ENCODE assay signal across 8 cellular contexts in the genomic region with DNA sequence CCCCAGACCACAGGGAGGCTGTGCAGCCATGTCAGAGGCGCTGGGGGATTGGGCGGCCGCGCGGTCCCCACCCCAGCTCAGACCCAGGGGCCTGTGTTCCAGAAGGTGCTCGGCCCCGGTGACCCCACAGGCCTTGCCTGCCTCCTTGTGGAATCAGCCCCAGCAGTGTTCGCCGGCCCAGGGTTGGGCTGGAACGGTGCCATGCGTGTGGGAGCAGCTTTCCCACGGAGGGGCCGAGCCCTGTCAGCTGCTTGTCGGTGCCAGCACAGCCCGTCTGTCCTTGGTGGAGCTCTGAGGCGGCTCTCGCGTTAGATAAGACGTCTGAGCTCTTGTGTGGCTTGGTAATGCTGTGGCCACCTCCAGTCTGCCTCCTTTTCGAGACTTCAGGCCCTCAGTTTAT. TPM values are rescaled to one million over a fixed set of nuclear protein-coding genes. Genes with fewer than 3 reads are reported as not detected.
DNase-seq lines count a peak whose midpoint lies in the region; ATAC-seq and TF ChIP-seq lines count a peak whose summit lies in the region.

No MANE protein-coding gene starts in this region.

- H3K4me1 ChIP-seq in SK-N-SH (ENCODE audit: control insufficient read depth in 1 of 2, insufficient read depth in 2 of 2, low read depth in 1 of 2, low read length in 1 of 2) (no peaks in the 10 kb centered on the region; a peak in 1 of 4 replicates), gastroesophageal sphincter (peaks cover 9 to 100% (median 41%) of the 10 kb centered on the region in 3 donors), uterus (peaks cover 0 to 18% of the 10 kb centered on the region in 2 donors)

- peaks cover 23% of the 10 kb centered on the region for H4K20me1 ChIP-seq in SK-N-SH (ENCODE audit: insufficient read depth)

- no peak overlapping the region for H3K4me3 ChIP-seq in SK-N-SH (ENCODE audit: low read depth in 2 of 2, low read length in 1 of 2)
- H3K4me3 ChIP-seq in gastroesophageal sphincter: peak overlapping the region in 1 of 2 donors; percentile 18
- H3K4me3 ChIP-seq in uterus: no peak overlapping the region

- CTCF ChIA-PET in SK-N-SH (lab: Yijun Ruan, JAX): interaction anchor here (0.6 kb wide), 1 partner anchor 8 kb away, joined by 3 read pairs; no protein-coding TSS in a partner anchor

- TF ChIP-seq EP300 in SK-N-SH (IDR thresholded peaks at IDR 0.05; ENCODE audit: borderline replicate concordance in 1 of 2, low read depth in 1 of 2, low read length in 1 of 2): no peak
- TF ChIP-seq EP300 in gastroesophageal sphincter (IDR thresholded peaks at IDR 0.05): no peak

- TF ChIP-seq CTCF in SK-N-SH (IDR thresholded peaks at IDR 0.05): no peak
- TF ChIP-seq CTCF in gastroesophageal sphincter (IDR thresholded peaks at IDR 0.05): peak in 3 of 4 experiments; percentile 13 to 38 (median 23)
- TF ChIP-seq CTCF in uterus (IDR thresholded peaks at IDR 0.05): peak in 1 of 4 experiments; percentile 20

- H3K36me3 ChIP-seq in SK-N-SH (replicated peaks in 1 of 2; ENCODE audit: control insufficient read depth in 1 of 2, insufficient read depth in 2 of 2, low read length in 1 of 2): peaks cover 4 to 13% of the 10 kb centered on the region in 2 experiments
- H3K36me3 ChIP-seq in gastroesophageal sphincter: peaks cover 0 to 43% of the 10 kb centered on the region in 2 donors
- no peaks in the 10 kb centered on the region for H3K36me3 ChIP-seq in uterus

- WGBS in SK-N-SH (ENCODE audit: low lambda C conversion rate): 85% methylated on average over 16 of the region's 20 CpGs
- WGBS in gastroesophageal sphincter (ENCODE audit: low coverage in 1 of 2), 2 donors: no CpG with 5 or more reads among the region's 20 CpGs

- ATAC-seq in SK-N-SH treated with all-trans-retinoic acid at 6 μM for 48 hours (no peak), gastroesophageal sphincter (peak; percentile 60), GM18868 (IDR thresholded peaks at IDR 0.05; ENCODE audit: unreplicated experiment) (no peak), HG03460 (IDR thresholded peaks at IDR 0.05; ENCODE audit: unreplicated experiment) (no peak), GM21576 (IDR thresholded peaks at IDR 0.05; ENCODE audit: unreplicated experiment) (no peak)

- no peak for TF ChIP-seq RAD21 in SK-N-SH (IDR thresholded peaks at IDR 0.05; ENCODE audit: low read length)

- H3K9me3 ChIP-seq in SK-N-SH (no peaks in the 10 kb centered on the region), gastroesophageal sphincter (no peaks in the 10 kb centered on the region), uterus (no peaks in the 10 kb centered on the region)

- no peak overlapping the region for H2AFZ ChIP-seq in SK-N-SH (ENCODE audit: low read depth)

- H3K27ac ChIP-seq in SK-N-SH (ENCODE audit: low read depth in 2 of 2, low read length in 1 of 2) (no peak overlapping the region), gastroesophageal sphincter (peak overlapping the region; percentile 75 to 98 (median 88)), uterus (peak overlapping the region; percentile 59 to 89)

- H3K27me3 ChIP-seq in SK-N-SH (ENCODE audit: insufficient read depth) (no peaks in the 10 kb centered on the region), gastroesophageal sphincter (no peaks in the 10 kb centered on the region), uterus (no peaks in the 10 kb centered on the region)

- intact Hi-C loops in uterus (cut with DNase I; ENCODE audit: low total_unique reads): no loop called here

- no peak overlapping the region for H3K4me2 ChIP-seq in SK-N-SH

- TF ChIP-seq POLR2A in gastroesophageal sphincter (IDR thresholded peaks at IDR 0.05): no peak
- no peak for TF ChIP-seq POLR2A in uterus (IDR thresholded peaks at IDR 0.05)

- no peak overlapping the region for H3K9ac ChIP-seq in SK-N-SH

- POLR2A ChIA-PET in SK-N-SH (lab: Yijun Ruan, JAX): no interaction called here

- no peaks in the 10 kb centered on the region for H3F3A ChIP-seq in SK-N-SH (replicated peaks; ENCODE audit: insufficient read depth)

- DNase-seq in SK-N-SH: peak; percentile 56
- peak; percentile 53 for DNase-seq in occipital lobe (lab: John Stamatoyannopoulos, UW)
- DNase-seq in uterus: peak; percentile 63 to 74

- H3K79me2 ChIP-seq in SK-N-SH (ENCODE audit: insufficient read depth): peaks cover 50% of the 10 kb centered on the region; the same call in 1 of the 2 replicates

- no peaks in the 10 kb centered on the region for H3K9me2 ChIP-seq in SK-N-SH

TF ChIP-seq in SK-N-SH, 30 proteins besides CTCF, POLR2A, EP300 and RAD21 (continues in another document):
- TF ChIP-seq, protein P1, sequence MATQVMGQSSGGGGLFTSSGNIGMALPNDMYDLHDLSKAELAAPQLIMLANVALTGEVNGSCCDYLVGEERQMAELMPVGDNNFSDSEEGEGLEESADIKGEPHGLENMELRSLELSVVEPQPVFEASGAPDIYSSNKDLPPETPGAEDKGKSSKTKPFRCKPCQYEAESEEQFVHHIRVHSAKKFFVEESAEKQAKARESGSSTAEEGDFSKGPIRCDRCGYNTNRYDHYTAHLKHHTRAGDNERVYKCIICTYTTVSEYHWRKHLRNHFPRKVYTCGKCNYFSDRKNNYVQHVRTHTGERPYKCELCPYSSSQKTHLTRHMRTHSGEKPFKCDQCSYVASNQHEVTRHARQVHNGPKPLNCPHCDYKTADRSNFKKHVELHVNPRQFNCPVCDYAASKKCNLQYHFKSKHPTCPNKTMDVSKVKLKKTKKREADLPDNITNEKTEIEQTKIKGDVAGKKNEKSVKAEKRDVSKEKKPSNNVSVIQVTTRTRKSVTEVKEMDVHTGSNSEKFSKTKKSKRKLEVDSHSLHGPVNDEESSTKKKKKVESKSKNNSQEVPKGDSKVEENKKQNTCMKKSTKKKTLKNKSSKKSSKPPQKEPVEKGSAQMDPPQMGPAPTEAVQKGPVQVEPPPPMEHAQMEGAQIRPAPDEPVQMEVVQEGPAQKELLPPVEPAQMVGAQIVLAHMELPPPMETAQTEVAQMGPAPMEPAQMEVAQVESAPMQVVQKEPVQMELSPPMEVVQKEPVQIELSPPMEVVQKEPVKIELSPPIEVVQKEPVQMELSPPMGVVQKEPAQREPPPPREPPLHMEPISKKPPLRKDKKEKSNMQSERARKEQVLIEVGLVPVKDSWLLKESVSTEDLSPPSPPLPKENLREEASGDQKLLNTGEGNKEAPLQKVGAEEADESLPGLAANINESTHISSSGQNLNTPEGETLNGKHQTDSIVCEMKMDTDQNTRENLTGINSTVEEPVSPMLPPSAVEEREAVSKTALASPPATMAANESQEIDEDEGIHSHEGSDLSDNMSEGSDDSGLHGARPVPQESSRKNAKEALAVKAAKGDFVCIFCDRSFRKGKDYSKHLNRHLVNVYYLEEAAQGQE (IDR thresholded peaks at IDR 0.05; ENCODE audit: low read depth, low read length): no peak
- TF ChIP-seq TAF1 (IDR thresholded peaks at IDR 0.05; ENCODE audit: borderline replicate concordance, low read depth, low read length): no peak

TF ChIP-seq in SK-N-SH treated with all-trans-retinoic acid at 6 μM for 48 hours, 23 proteins besides CTCF, POLR2A, EP300 and RAD21 (continues in another document):
- TF ChIP-seq ZNF70 (CRISPR knock-in tag; IDR thresholded peaks at IDR 0.05): no peak
- TF ChIP-seq RARB (CRISPR knock-in tag; IDR thresholded peaks at IDR 0.05): no peak
- TF ChIP-seq, protein P2, sequence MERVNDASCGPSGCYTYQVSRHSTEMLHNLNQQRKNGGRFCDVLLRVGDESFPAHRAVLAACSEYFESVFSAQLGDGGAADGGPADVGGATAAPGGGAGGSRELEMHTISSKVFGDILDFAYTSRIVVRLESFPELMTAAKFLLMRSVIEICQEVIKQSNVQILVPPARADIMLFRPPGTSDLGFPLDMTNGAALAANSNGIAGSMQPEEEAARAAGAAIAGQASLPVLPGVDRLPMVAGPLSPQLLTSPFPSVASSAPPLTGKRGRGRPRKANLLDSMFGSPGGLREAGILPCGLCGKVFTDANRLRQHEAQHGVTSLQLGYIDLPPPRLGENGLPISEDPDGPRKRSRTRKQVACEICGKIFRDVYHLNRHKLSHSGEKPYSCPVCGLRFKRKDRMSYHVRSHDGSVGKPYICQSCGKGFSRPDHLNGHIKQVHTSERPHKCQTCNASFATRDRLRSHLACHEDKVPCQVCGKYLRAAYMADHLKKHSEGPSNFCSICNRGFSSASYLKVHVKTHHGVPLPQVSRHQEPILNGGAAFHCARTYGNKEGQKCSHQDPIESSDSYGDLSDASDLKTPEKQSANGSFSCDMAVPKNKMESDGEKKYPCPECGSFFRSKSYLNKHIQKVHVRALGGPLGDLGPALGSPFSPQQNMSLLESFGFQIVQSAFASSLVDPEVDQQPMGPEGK (CRISPR knock-in tag; IDR thresholded peaks at IDR 0.05; ENCODE audit: borderline replicate concordance): no peak
- TF ChIP-seq, protein P3, sequence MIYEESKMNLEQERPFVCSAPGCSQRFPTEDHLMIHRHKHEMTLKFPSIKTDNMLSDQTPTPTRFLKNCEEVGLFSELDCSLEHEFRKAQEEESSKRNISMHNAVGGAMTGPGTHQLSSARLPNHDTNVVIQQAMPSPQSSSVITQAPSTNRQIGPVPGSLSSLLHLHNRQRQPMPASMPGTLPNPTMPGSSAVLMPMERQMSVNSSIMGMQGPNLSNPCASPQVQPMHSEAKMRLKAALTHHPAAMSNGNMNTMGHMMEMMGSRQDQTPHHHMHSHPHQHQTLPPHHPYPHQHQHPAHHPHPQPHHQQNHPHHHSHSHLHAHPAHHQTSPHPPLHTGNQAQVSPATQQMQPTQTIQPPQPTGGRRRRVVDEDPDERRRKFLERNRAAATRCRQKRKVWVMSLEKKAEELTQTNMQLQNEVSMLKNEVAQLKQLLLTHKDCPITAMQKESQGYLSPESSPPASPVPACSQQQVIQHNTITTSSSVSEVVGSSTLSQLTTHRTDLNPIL (CRISPR knock-in tag; IDR thresholded peaks at IDR 0.05; ENCODE audit: low read depth): no peak
- no peak for TF ChIP-seq ZNF565 (CRISPR knock-in tag; conservative IDR thresholded peaks at IDR 0.05; ENCODE audit: low read depth)
- no peak for TF ChIP-seq PPARA (CRISPR knock-in tag; IDR thresholded peaks at IDR 0.05; ENCODE audit: borderline replicate concordance)
- TF ChIP-seq OSR1 (CRISPR knock-in tag; IDR thresholded peaks at IDR 0.05): no peak
- TF ChIP-seq ZFP3 (CRISPR knock-in tag; IDR thresholded peaks at IDR 0.05): no peak
- no peak for TF ChIP-seq TOX (CRISPR knock-in tag; IDR thresholded peaks at IDR 0.05; ENCODE audit: borderline replicate concordance)
- no peak for TF ChIP-seq ISL1 (CRISPR knock-in tag; IDR thresholded peaks at IDR 0.05)
- no peak for TF ChIP-seq ZNF8 (CRISPR knock-in tag; IDR thresholded peaks at IDR 0.05)

RNA-seq across cellular contexts. Expression of a gene that starts 8.5 kb away (rescaled TPM):
- 82.1 and 85.3 TPM in 2 replicates for polyA plus RNA-seq in SK-N-SH (2012; rRNA removed)
- 71.0 and 86.0 TPM in 2 replicates for polyA plus RNA-seq in SK-N-SH (2012; cell fraction: cytosol; rRNA removed)
- polyA plus RNA-seq in SK-N-SH (2012; cell fraction: nucleus; rRNA removed): 71.2 and 81.9 TPM in 2 replicates
- 100 to 1,000 TPM; 128 to 268 (median 205) TPM for total RNA-seq in gastroesophageal sphincter
- total RNA-seq in occipital lobe: 37.7 TPM
- total RNA-seq in uterus: 100 to 1,000 TPM in 2 of 4 donors, 10 to 100 TPM in 2; 73.2 to 276 (median 103) TPM

RNA-seq across cellular contexts. Expression of a gene that starts 8.9 kb away (rescaled TPM):
- 10.7 and 11.7 TPM in 2 replicates for polyA plus RNA-seq in SK-N-SH (2012; rRNA removed)
- polyA plus RNA-seq in SK-N-SH (2012; cell fraction: cytosol; rRNA removed): 5.0 and 8.3 TPM in 2 replicates
- 33.8 and 34.4 TPM in 2 replicates for polyA plus RNA-seq in SK-N-SH (2012; cell fraction: nucleus; rRNA removed)
- total RNA-seq in gastroesophageal sphincter: 1 to 10 TPM; 1.2 to 7.8 (median 3.6) TPM
- total RNA-seq in occipital lobe: 7.0 TPM
- 10 to 100 TPM in 1 of 4 donors, 1 to 10 TPM in 2, under 1 TPM in 1; 0.59 to 14.4 (median 5.2) TPM for total RNA-seq in uterus

Comparison
In these comparisons a context has a peak if more than half of its experiments do, and no peak if none do; other contexts are left out.
1. H3K27ac ChIP-seq: peak in gastroesophageal sphincter (4 of 4) and uterus (2 of 2); none in SK-N-SH (0 of 2).
2. Peak in every context shown above with its lines, with median percentiles within 50 percentile points of each other: DNase-seq.